In the genomic region with DNA sequence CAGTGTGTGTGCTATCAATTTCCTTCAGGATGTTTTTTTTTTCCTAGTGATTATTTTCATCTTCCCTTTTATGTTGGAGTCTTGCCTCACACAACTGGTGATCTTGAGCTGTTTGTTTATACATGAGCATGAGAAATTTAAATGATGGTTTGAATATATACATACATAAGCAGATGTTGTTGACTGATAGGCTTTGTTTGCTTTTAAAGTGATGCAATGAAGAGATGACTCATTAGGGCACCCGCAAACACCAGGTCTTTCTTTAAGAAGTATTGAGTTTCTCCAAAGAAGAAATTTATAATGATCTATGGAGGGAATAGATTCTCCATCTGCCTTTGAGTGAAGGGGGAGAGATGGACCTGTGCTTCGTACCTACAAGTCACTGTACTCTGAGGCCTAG, we compare ENCODE assay signal across 28 cellular contexts.
DNase-seq lines count a peak whose midpoint lies in the region; ATAC-seq, FAIRE-seq and TF ChIP-seq lines count a peak whose summit lies in the region.
"Had no signal": no experiment of that assay in that cellular context is flagged by ENCODE, and none has a peak within 500 bp of the region (broad histone marks: within the 10 kb centered on the region; RNA-seq: fewer than 3 reads in every experiment).

No MANE protein-coding gene starts in this region.

- POLR2A ChIA-PET in A549 (lab: Yijun Ruan, JAX): no interaction called here

- FAIRE-seq in A549 (lab: Jason Lieb, UNC): peak; percentile 59
- FAIRE-seq: endometrium, islet of Langerhans, small intestine had no signal

- ATAC-seq in A549: peak; percentile 54 to 58; a peak in 2 of 6 replicates
- ATAC-seq in HG02763 (IDR thresholded peaks at IDR 0.05; ENCODE audit: unreplicated experiment): no peak
- no peak for ATAC-seq in activated T-helper 17 cell treated with anti-CD3 and anti-CD28 coated beads, Interleukin-2, amount 50 U/mL, for 72 hours (replicated peaks)
- ATAC-seq in omental fat pad (ENCODE audit: low FRiP score): no peak
- ATAC-seq: activated T-cell treated with anti-CD3 and anti-CD28 coated beads, Interleukin-2, amount 50 U/mL, for 72 hours; psoas muscle; stimulated activated naive B cell treated with anti-CD40 and anti-IgM and Interleukin-4, amounts not matched to agents 10 μg/mL and 1 μg/mL and 100 μg/mL, for 72 hours had no signal

- no peak for TF ChIP-seq EP300 in A549 (IDR thresholded peaks at IDR 0.05)

- H3K27ac ChIP-seq in A549: peak overlapping the region in 1 of 2 experiments; percentile 43; a peak in 3 of 6 replicates
- H3K27ac ChIP-seq: BLaER1 treated with 17β-estradiol and CSF1 and Interleukin-3, amounts not matched to agents 10 nM and 100 nM; brain microvascular endothelial cell; GM23248; HL-60; psoas muscle; testis; uterus; VCaP had no signal

- no peak overlapping the region for H3K4me3 ChIP-seq in A549
- H3K4me3 ChIP-seq in epithelial cell of esophagus (ENCODE audit: low read length): no peak overlapping the region
- H3K4me3 ChIP-seq: BLaER1 treated with 17β-estradiol and CSF1 and Interleukin-3, amounts not matched to agents 10 nM and 100 nM; GM23248; psoas muscle; testis; uterus had no signal

- DNase-seq in A549 (ENCODE audit: low read depth in 1 of 2, low spot score in 1 of 2) (peak in 1 of 2 experiments; percentile 50), H4 (ENCODE audit: low spot score) (peak; percentile 66), OCI-M1 (lab: John Stamatoyannopoulos, UW) (peak; percentile 8), epithelial cell of esophagus (ENCODE audit: low read depth) (peak; percentile 56), omental fat pad (ENCODE audit: low spot score) (no peak), NCI-H187 treated with DMSO at 0.1 percent for 48 hours (lab: John Stamatoyannopoulos, UW) (no peak)
- DNase-seq: activated CD4-positive, alpha-beta T cell treated with anti-CD3 and anti-CD28 coated beads, Interleukin-2, amount 10 ng/mL, durations not matched to agents 24 days and 14 days; activated naive CD4-positive, alpha-beta T cell treated with anti-CD3 and anti-CD28 coated beads, Interleukin-2, amount 50 U/mL, for 16 hours; activated T-cell treated with anti-CD3 and anti-CD28 coated beads, Interleukin-2, amount 50 U/mL, for 72 hours; brain microvascular endothelial cell; Calu3; cortex of kidney; GM23248; NK-92 treated with Interleukin-12 subunit alpha and Interleukin-12 subunit beta, amount 100 ng/mL, for 24 hours; psoas muscle; SK-N-SH; small intestine; stimulated activated naive B cell treated with anti-CD40 and anti-IgM and Interleukin-4, amounts not matched to agents 10 μg/mL and 1 μg/mL and 100 μg/mL, for 72 hours; testis; uterus had no signal

- CTCF ChIA-PET in A549 (lab: Yijun Ruan, JAX): no interaction called here

- peak overlapping the region; percentile 50 for H3K4me2 ChIP-seq in A549
- H3K4me2 ChIP-seq: BLaER1 treated with 17β-estradiol and CSF1 and Interleukin-3, amounts not matched to agents 10 nM and 100 nM; SK-N-SH had no signal

- peaks cover 3% of the 10 kb centered on the region for H3K9me3 Mint-ChIP-seq in activated T-helper 17 cell treated with anti-CD3 and anti-CD28 coated beads, Interleukin-2, amount 50 U/mL, for 72 hours
- H3K9me3 Mint-ChIP-seq: activated CD4-positive, alpha-beta T cell treated with anti-CD3 and anti-CD28 coated beads, Interleukin-2, amount 10 ng/mL, durations not matched to agents 24 days and 14 days; stimulated activated naive B cell treated with anti-CD40 and anti-IgM and Interleukin-4, amounts not matched to agents 10 μg/mL and 1 μg/mL and 100 μg/mL, for 72 hours; T-helper 2 cell treated with Interferon-gamma antibody and Interleukin-4, amounts not matched to agents 5 μg/mL and 100 μg/mL, for 36 hours had no signal

- TF ChIP-seq CTCF in A549 (IDR thresholded peaks at IDR 0.05) (no peak), epithelial cell of esophagus (IDR thresholded peaks at IDR 0.05; ENCODE audit: insufficient read depth, low read depth, low read length, missing control alignments) (no peak), omental fat pad (IDR thresholded peaks at IDR 0.05) (no peak)

- H3K27ac Mint-ChIP-seq in activated T-helper 17 cell treated with anti-CD3 and anti-CD28 coated beads, Interleukin-2, amount 50 U/mL, for 72 hours: no peak overlapping the region
- H3K27ac Mint-ChIP-seq: activated CD4-positive, alpha-beta T cell treated with anti-CD3 and anti-CD28 coated beads, Interleukin-2, amount 10 ng/mL, durations not matched to agents 24 days and 14 days; activated T-cell treated with anti-CD3 and anti-CD28 coated beads, Interleukin-2, amount 50 U/mL, for 72 hours; stimulated activated naive B cell treated with anti-CD40 and anti-IgM and Interleukin-4, amounts not matched to agents 10 μg/mL and 1 μg/mL and 100 μg/mL, for 72 hours; T-helper 2 cell treated with Interferon-gamma antibody and Interleukin-4, amounts not matched to agents 5 μg/mL and 100 μg/mL, for 36 hours had no signal

- H3K4me1 Mint-ChIP-seq in activated T-helper 17 cell treated with anti-CD3 and anti-CD28 coated beads, Interleukin-2, amount 50 U/mL, for 72 hours: no peaks in the 10 kb centered on the region
- H3K4me1 Mint-ChIP-seq: activated CD4-positive, alpha-beta T cell treated with anti-CD3 and anti-CD28 coated beads, Interleukin-2, amount 10 ng/mL, durations not matched to agents 24 days and 14 days; stimulated activated naive B cell treated with anti-CD40 and anti-IgM and Interleukin-4, amounts not matched to agents 10 μg/mL and 1 μg/mL and 100 μg/mL, for 72 hours had no signal

- H3K9me3 ChIP-seq in A549: no peaks in the 10 kb centered on the region
- H3K9me3 ChIP-seq: BLaER1 treated with 17β-estradiol and CSF1 and Interleukin-3, amounts not matched to agents 10 nM and 100 nM; psoas muscle; SK-N-SH; testis; uterus had no signal

- H3K36me3 Mint-ChIP-seq in activated T-helper 17 cell treated with anti-CD3 and anti-CD28 coated beads, Interleukin-2, amount 50 U/mL, for 72 hours (ENCODE audit: low read depth): no peaks in the 10 kb centered on the region
- H3K36me3 Mint-ChIP-seq: stimulated activated naive B cell treated with anti-CD40 and anti-IgM and Interleukin-4, amounts not matched to agents 10 μg/mL and 1 μg/mL and 100 μg/mL, for 72 hours had no signal

- no peak overlapping the region for H3K4me3 Mint-ChIP-seq in activated T-helper 17 cell treated with anti-CD3 and anti-CD28 coated beads, Interleukin-2, amount 50 U/mL, for 72 hours
- H3K4me3 Mint-ChIP-seq: activated CD4-positive, alpha-beta T cell treated with anti-CD3 and anti-CD28 coated beads, Interleukin-2, amount 10 ng/mL, durations not matched to agents 24 days and 14 days; activated T-cell treated with anti-CD3 and anti-CD28 coated beads, Interleukin-2, amount 50 U/mL, for 72 hours; stimulated activated naive B cell treated with anti-CD40 and anti-IgM and Interleukin-4, amounts not matched to agents 10 μg/mL and 1 μg/mL and 100 μg/mL, for 72 hours; T-helper 2 cell treated with Interferon-gamma antibody and Interleukin-4, amounts not matched to agents 5 μg/mL and 100 μg/mL, for 36 hours had no signal

- peaks cover 39% of the 10 kb centered on the region for H3K4me1 ChIP-seq in A549
- H3K4me1 ChIP-seq: BLaER1 treated with 17β-estradiol and CSF1 and Interleukin-3, amounts not matched to agents 10 nM and 100 nM; psoas muscle; testis; uterus had no signal

- WGBS in A549 (ENCODE audit: missing lambda C conversion rate): 29% methylated on average over 2 of the region's 2 CpGs

- no peak for TF ChIP-seq POLR2A in A549 (IDR thresholded peaks at IDR 0.05; ENCODE audit: low read length)

- peaks cover 16% of the 10 kb centered on the region for H3K27me3 Mint-ChIP-seq in activated T-helper 17 cell treated with anti-CD3 and anti-CD28 coated beads, Interleukin-2, amount 50 U/mL, for 72 hours
- H3K27me3 Mint-ChIP-seq: activated CD4-positive, alpha-beta T cell treated with anti-CD3 and anti-CD28 coated beads, Interleukin-2, amount 10 ng/mL, durations not matched to agents 24 days and 14 days; stimulated activated naive B cell treated with anti-CD40 and anti-IgM and Interleukin-4, amounts not matched to agents 10 μg/mL and 1 μg/mL and 100 μg/mL, for 72 hours had no signal

- no peak for TF ChIP-seq RAD21 in A549 (conservative IDR thresholded peaks at IDR 0.05 in 1 of 2, IDR thresholded peaks at IDR 0.05 in 1 of 2)

TF ChIP-seq in A549, 52 proteins besides CTCF, POLR2A, EP300 and RAD21 (continues in another document):
- TF ChIP-seq, protein P1, sequence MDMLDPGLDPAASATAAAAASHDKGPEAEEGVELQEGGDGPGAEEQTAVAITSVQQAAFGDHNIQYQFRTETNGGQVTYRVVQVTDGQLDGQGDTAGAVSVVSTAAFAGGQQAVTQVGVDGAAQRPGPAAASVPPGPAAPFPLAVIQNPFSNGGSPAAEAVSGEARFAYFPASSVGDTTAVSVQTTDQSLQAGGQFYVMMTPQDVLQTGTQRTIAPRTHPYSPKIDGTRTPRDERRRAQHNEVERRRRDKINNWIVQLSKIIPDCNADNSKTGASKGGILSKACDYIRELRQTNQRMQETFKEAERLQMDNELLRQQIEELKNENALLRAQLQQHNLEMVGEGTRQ (IDR thresholded peaks at IDR 0.05): no peak
- TF ChIP-seq BHLHE40 (IDR thresholded peaks at IDR 0.05; ENCODE audit: low read depth, low read length) (no peak), TP53 (CRISPR knock-in tag; IDR thresholded peaks at IDR 0.05) (no peak), HOXA7 (CRISPR knock-in tag; IDR thresholded peaks at IDR 0.05) (no peak), FOSL2 (IDR thresholded peaks at IDR 0.05) (peak; percentile 35; the same call in 1 of the 2 replicates), FOSL2 (CRISPR knock-in tag; IDR thresholded peaks at IDR 0.05) (peak; percentile 76), RNF2 (IDR thresholded peaks at IDR 0.05; ENCODE audit: borderline replicate concordance, low read depth) (no peak), NPAS2 (CRISPR knock-in tag; IDR thresholded peaks at IDR 0.05; ENCODE audit: borderline replicate concordance) (no peak), CEBPB (IDR thresholded peaks at IDR 0.05) (peak; percentile 32 to 85; a peak in 3 of 4 replicates), MAZ (IDR thresholded peaks at IDR 0.05; ENCODE audit: borderline replicate concordance, low read depth, low read length) (no peak)

Comparison
In these comparisons a context has a peak if more than half of its experiments do, and no peak if none do; other contexts are left out.
1. ATAC-seq: peak in A549 (2 of 2); none in HG02763 (single experiment), activated T-helper 17 cell treated with anti-CD3 and anti-CD28 coated beads, Interleukin-2, amount 50 U/mL, for 72 hours (single experiment) and omental fat pad (single experiment).
2. DNase-seq: peak in H4 (single experiment), OCI-M1 (single experiment) and epithelial cell of esophagus (single experiment); none in omental fat pad (single experiment) and NCI-H187 treated with DMSO at 0.1 percent for 48 hours (single experiment).